29 cellular contexts compared by ENCODE assay signal in the genomic region with DNA sequence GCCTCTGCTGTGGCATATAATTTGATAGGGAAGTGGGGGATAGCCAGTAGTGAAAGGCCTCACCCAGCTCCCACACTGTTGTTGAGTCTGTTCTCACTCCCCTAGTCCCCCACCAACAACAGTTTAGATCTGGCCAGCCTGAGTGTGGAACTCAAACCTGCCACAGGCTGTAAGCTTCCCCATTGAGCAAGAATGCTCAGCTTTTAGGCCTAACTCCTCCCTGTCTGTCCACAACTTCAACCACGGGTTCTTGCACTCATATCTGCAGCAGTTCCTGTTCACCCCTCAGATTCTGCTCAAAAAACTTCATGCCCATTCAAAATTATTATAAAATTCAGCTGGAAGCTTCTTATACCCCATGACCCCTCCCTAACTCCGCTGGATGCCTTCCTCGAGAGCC.
"Had no signal": no experiment of that assay in that cellular context is flagged by ENCODE, and none has a peak within 500 bp of the region (broad histone marks: within the 10 kb centered on the region; RNA-seq: fewer than 3 reads in every experiment).

No MANE protein-coding gene starts in this region.

- H3K27me3 Mint-ChIP-seq: memory B cell; naive B cell; natural killer cell treated with Interleukin-12 subunit alpha and Interleukin-12 subunit beta and Interleukin-15 and Interleukin-18, amount 100 ng/mL, for 72 hours; type B pancreatic cell had no signal

- H3K4me3 Mint-ChIP-seq: memory B cell; mesothelial cell of epicardium; natural killer cell treated with Interleukin-12 subunit alpha and Interleukin-12 subunit beta and Interleukin-15 and Interleukin-18, amount 100 ng/mL, for 72 hours; type B pancreatic cell had no signal

- DNase-seq: dorsolateral prefrontal cortex; effector CD4-positive, alpha-beta T cell; foreskin fibroblast; gastrocnemius medialis; heart left ventricle; kidney; mucosa of descending colon; naive B cell; nucleus accumbens; stimulated activated CD4-positive, alpha-beta T cell treated with anti-CD3 and anti-CD28 coated beads, Interleukin-12 subunit alpha, Interleukin-12 subunit beta, amount 100 ng/mL, for 4 hours; stimulated activated CD4-positive, alpha-beta T cell treated with anti-CD3 and anti-CD28 coated beads, Interleukin-1b, Interleukin-23, amount 100 ng/mL, for 48 hours; stimulated activated CD4-positive, alpha-beta T cell treated with anti-CD3 and anti-CD28 coated beads, Interleukin-4, amount 100 ng/mL, for 1 hour; stimulated activated CD8-positive, alpha-beta memory T cell treated with anti-CD3 and anti-CD28 coated beads, Interleukin-4, amount 100 ng/mL, for 48 hours; stimulated activated naive CD4-positive, alpha-beta T cell treated with Interleukin-2 at 50 U/mL for 16 hours; stomach; thyroid gland had no signal

- H3K4me3 ChIP-seq: dorsolateral prefrontal cortex, gastrocnemius medialis, heart left ventricle, hepatocyte, lung, mucosa of descending colon, prostate gland, right atrium auricular region, smooth muscle cell, stomach, thyroid gland had no signal

- H3K4me1 Mint-ChIP-seq: memory B cell, naive B cell had no signal

- ATAC-seq: esophagus mucosa; gastrocnemius medialis; heart left ventricle; left lobe of liver; mucosa of descending colon; natural killer cell treated with Interleukin-12 subunit alpha and Interleukin-12 subunit beta and Interleukin-15 and Interleukin-18, amount 100 ng/mL, for 72 hours; sciatic nerve had no signal

- H3K27ac ChIP-seq: dorsolateral prefrontal cortex, epithelial cell of prostate, gastrocnemius medialis, heart left ventricle, hepatocyte, prostate gland, right atrium auricular region, stomach, thyroid gland had no signal

- H3K36me3 Mint-ChIP-seq: memory B cell, naive B cell, type B pancreatic cell had no signal

- H3K27ac Mint-ChIP-seq: memory B cell; mesothelial cell of epicardium; naive B cell; natural killer cell treated with Interleukin-12 subunit alpha and Interleukin-12 subunit beta and Interleukin-15 and Interleukin-18, amount 100 ng/mL, for 72 hours; type B pancreatic cell had no signal

- H3K9me3 Mint-ChIP-seq: type B pancreatic cell had no signal

- H3K27me3 ChIP-seq: dorsolateral prefrontal cortex, gastrocnemius medialis, heart left ventricle, hepatocyte, right atrium auricular region, stomach, thyroid gland had no signal
